Comparison of ENCODE assay signal across 10 cellular contexts in the genomic region with DNA sequence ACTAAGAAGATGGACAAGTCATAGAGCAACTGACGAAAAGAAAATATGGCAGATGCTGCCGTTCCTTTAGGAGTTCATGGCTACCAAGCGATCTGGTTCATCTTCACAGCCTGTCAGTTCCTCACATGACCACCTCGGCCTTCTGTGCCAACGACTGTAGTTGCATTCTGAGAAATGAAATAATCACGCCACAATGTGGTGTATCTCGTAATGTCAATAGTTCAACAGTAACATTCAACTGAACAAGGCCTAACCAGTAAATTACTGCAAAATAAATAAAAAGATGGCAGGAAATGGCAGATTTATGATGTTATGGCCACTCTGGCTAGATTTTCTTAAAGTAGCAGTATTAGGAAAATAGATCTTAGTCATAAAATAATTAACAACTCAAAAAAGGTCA. TPM values are rescaled to one million over a fixed set of nuclear protein-coding genes. Genes with fewer than 3 reads are reported as not detected.
A peak's percentile ranks its signal among the peaks of the same experiment; 100 is the strongest.
DNase-seq lines count a peak whose midpoint lies in the region; ATAC-seq and FAIRE-seq lines count a peak whose summit lies in the region.
"Had no signal": no experiment of that assay in that cellular context is flagged by ENCODE, and none has a peak within 500 bp of the region (broad histone marks: within the 10 kb centered on the region; RNA-seq: fewer than 3 reads in every experiment).

No MANE protein-coding gene starts in this region.

- in situ Hi-C loops in G401 (cut with HindIII; ENCODE audit: low sequenced_read_pairs) = no loop called here

- DNase-seq in G401 (ENCODE audit: low spot score) = peak; percentile 89
- DNase-seq in NCI-H524 treated with DMSO at 0.1 percent for 48 hours (lab: John Stamatoyannopoulos, UW) = peak; percentile 43
- peak; percentile 48 to 63 for DNase-seq in activated T-cell treated with anti-CD3 and anti-CD28 coated beads, Interleukin-2, amount 50 U/mL, for 48 hours
- no peak for DNase-seq in UCSD-AML1 (lab: John Stamatoyannopoulos, UW; ENCODE audit: unreplicated experiment)
- DNase-seq in GM19240 (ENCODE audit: insufficient read length, low spot score) = no peak
- DNase-seq in NOMO-1 treated with dmso at 0.1 percent for 144 hours (lab: John Stamatoyannopoulos, UW; ENCODE audit: unreplicated experiment) = no peak
- DNase-seq: NCI-H1105 treated with DMSO at 0.1 percent for 48 hours had no signal

- peak; percentile 99 for FAIRE-seq in islet of Langerhans (lab: Jason Lieb, UNC)

- no peak for ATAC-seq in GM18519 (IDR thresholded peaks at IDR 0.05; ENCODE audit: low FRiP score, unreplicated experiment)
- ATAC-seq: WTC11 had no signal

RNA-seq across cellular contexts. Expression of a gene that starts 4.4 kb away (rescaled TPM):
- 0.55 and 1.5 TPM in 2 replicates for total RNA-seq in G401 (2014; rRNA removed; shearing (Covaris generic))

Comparison
In these comparisons a context has a peak if more than half of its experiments do, and no peak if none do; other contexts are left out.
1. DNase-seq: peak in G401 (single experiment), NCI-H524 treated with DMSO at 0.1 percent for 48 hours (single experiment) and activated T-cell treated with anti-CD3 and anti-CD28 coated beads, Interleukin-2, amount 50 U/mL, for 48 hours (2 of 2); none in UCSD-AML1 (single experiment), GM19240 (single experiment) and NOMO-1 treated with dmso at 0.1 percent for 144 hours (single experiment).